Comparison of ENCODE assay signal across 1 cellular context in the genomic region with DNA sequence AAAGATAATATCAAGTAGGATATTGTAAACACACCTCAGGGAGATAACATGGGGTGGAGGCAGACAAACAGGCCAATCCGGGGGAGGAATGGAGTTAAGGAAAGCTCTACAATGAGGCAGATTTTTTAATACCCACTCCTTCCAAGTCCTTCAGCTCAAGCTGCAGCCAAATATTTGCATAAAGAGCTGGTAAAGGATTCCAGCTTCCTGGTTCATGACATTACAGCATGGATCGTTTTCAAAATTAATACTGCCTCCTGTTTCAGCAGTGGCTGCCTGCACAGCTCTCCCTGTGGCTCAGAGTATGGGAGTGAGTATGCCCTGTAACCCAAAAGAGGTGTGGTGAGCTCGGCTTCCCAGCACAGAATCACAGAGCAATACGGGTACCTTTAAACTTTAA.
TF ChIP-seq lines count a peak whose summit lies in the region.

No MANE protein-coding gene starts in this region.

TF ChIP-seq in WTC11, 78 proteins besides CTCF, POLR2A, EP300 and RAD21 (continued from another document):
- TF ChIP-seq, protein P1, sequence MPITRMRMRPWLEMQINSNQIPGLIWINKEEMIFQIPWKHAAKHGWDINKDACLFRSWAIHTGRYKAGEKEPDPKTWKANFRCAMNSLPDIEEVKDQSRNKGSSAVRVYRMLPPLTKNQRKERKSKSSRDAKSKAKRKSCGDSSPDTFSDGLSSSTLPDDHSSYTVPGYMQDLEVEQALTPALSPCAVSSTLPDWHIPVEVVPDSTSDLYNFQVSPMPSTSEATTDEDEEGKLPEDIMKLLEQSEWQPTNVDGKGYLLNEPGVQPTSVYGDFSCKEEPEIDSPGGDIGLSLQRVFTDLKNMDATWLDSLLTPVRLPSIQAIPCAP (CRISPR knock-in tag; IDR thresholded peaks at IDR 0.05) = no peak
- TF ChIP-seq MLX (CRISPR knock-in tag; IDR thresholded peaks at IDR 0.05) (no peak), RELA (CRISPR knock-in tag; IDR thresholded peaks at IDR 0.05; ENCODE audit: borderline replicate concordance) (no peak), TP53 (CRISPR knock-in tag; IDR thresholded peaks at IDR 0.05) (no peak), ZNF317 (CRISPR knock-in tag; IDR thresholded peaks at IDR 0.05; ENCODE audit: borderline replicate concordance, low read depth) (no peak), ELF4 (CRISPR knock-in tag; IDR thresholded peaks at IDR 0.05; ENCODE audit: low read depth) (no peak), ZNF121 (CRISPR knock-in tag; IDR thresholded peaks at IDR 0.05) (no peak), MYBL2 (CRISPR knock-in tag; IDR thresholded peaks at IDR 0.05) (no peak), ZNF671 (CRISPR knock-in tag; IDR thresholded peaks at IDR 0.05) (no peak), PRRX2 (CRISPR knock-in tag; IDR thresholded peaks at IDR 0.05) (no peak), NFE2L1 (CRISPR knock-in tag; IDR thresholded peaks at IDR 0.05) (no peak), SMAD4 (CRISPR knock-in tag; IDR thresholded peaks at IDR 0.05) (no peak)
- TF ChIP-seq, protein P2, sequence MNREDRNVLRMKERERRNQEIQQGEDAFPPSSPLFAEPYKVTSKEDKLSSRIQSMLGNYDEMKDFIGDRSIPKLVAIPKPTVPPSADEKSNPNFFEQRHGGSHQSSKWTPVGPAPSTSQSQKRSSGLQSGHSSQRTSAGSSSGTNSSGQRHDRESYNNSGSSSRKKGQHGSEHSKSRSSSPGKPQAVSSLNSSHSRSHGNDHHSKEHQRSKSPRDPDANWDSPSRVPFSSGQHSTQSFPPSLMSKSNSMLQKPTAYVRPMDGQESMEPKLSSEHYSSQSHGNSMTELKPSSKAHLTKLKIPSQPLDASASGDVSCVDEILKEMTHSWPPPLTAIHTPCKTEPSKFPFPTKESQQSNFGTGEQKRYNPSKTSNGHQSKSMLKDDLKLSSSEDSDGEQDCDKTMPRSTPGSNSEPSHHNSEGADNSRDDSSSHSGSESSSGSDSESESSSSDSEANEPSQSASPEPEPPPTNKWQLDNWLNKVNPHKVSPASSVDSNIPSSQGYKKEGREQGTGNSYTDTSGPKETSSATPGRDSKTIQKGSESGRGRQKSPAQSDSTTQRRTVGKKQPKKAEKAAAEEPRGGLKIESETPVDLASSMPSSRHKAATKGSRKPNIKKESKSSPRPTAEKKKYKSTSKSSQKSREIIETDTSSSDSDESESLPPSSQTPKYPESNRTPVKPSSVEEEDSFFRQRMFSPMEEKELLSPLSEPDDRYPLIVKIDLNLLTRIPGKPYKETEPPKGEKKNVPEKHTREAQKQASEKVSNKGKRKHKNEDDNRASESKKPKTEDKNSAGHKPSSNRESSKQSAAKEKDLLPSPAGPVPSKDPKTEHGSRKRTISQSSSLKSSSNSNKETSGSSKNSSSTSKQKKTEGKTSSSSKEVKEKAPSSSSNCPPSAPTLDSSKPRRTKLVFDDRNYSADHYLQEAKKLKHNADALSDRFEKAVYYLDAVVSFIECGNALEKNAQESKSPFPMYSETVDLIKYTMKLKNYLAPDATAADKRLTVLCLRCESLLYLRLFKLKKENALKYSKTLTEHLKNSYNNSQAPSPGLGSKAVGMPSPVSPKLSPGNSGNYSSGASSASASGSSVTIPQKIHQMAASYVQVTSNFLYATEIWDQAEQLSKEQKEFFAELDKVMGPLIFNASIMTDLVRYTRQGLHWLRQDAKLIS (CRISPR knock-in tag; IDR thresholded peaks at IDR 0.05; ENCODE audit: borderline replicate concordance) = no peak
